Comparison of ENCODE assay signal across 22 cellular contexts in genomic region chrX:34659575-34659974, GRCh38. TPM values are rescaled to one million over a fixed set of nuclear protein-coding genes. Genes with fewer than 3 reads are reported as not detected.
DNase-seq lines count a peak whose midpoint lies in the region; ATAC-seq and TF ChIP-seq lines count a peak whose summit lies in the region.
"Had no signal": no experiment of that assay in that cellular context is flagged by ENCODE, and none has a peak within 500 bp of the region (broad histone marks: within the 10 kb centered on the region; RNA-seq: fewer than 3 reads in every experiment).

No MANE protein-coding gene starts in this region.

- H3K4me3 Mint-ChIP-seq in CD14-positive monocyte = no peak overlapping the region
- H3K4me3 Mint-ChIP-seq: CD4-positive, CD25-positive, alpha-beta regulatory T cell; CD8-positive, alpha-beta memory T cell had no signal

- ATAC-seq in HG03565 (IDR thresholded peaks at IDR 0.05; ENCODE audit: unreplicated experiment) = no peak
- ATAC-seq: A549, GM12878, HepG2 had no signal

- peaks cover 4% of the 10 kb centered on the region for H3K4me1 ChIP-seq in adipocyte (ENCODE audit: control insufficient read depth, insufficient read depth, low read length)
- H3K4me1 ChIP-seq: BLaER1 treated with 17β-estradiol and CSF1 and Interleukin-3, amounts not matched to agents 10 nM and 100 nM; HAP-1 had no signal

- H3K9me3 ChIP-seq in adipocyte (ENCODE audit: control insufficient read depth, low read length) = no peaks in the 10 kb centered on the region
- H3K9me3 ChIP-seq: A549, HAP-1 had no signal

- H3K36me3 ChIP-seq in H7 (replicated peaks; ENCODE audit: control insufficient read depth, insufficient read depth, low read length) (no peaks in the 10 kb centered on the region), adipocyte (ENCODE audit: control insufficient read depth, insufficient read depth, low read length, severe bottlenecking) (no peaks in the 10 kb centered on the region)
- H3K36me3 ChIP-seq: BLaER1 treated with 17β-estradiol and CSF1 and Interleukin-3, amounts not matched to agents 10 nM and 100 nM; HAP-1 had no signal

- peaks cover 2 to 10% (median 8%) of the 10 kb centered on the region in 7 donors for H3K9me3 Mint-ChIP-seq in CD14-positive monocyte

- H3K27me3 ChIP-seq in H7 (ENCODE audit: control insufficient read depth, insufficient read depth, low read length) (peaks cover 15% of the 10 kb centered on the region), adipocyte (replicated peaks; ENCODE audit: control insufficient read depth, insufficient read depth, low read length) (no peaks in the 10 kb centered on the region)

- H3K9ac ChIP-seq in adipocyte (ENCODE audit: low read length) = no peak overlapping the region
- H3K9ac ChIP-seq: BLaER1 treated with 17β-estradiol and CSF1 and Interleukin-3, amounts not matched to agents 10 nM and 100 nM had no signal

- peaks cover 28 to 44% (median 33%) of the 10 kb centered on the region in 3 donors for H3K27me3 Mint-ChIP-seq in CD14-positive monocyte (ENCODE audit: low read depth in 3 of 3)

- TF ChIP-seq CTCF in CD14-positive monocyte (IDR thresholded peaks at IDR 0.05) = no peak

- peaks cover 5% of the 10 kb centered on the region for H3K4me1 Mint-ChIP-seq in CD14-positive monocyte
- H3K4me1 Mint-ChIP-seq: CD4-positive, CD25-positive, alpha-beta regulatory T cell had no signal

- intact Hi-C loops in CD14-positive monocyte (cut with micrococcal nuclease) = no loop called here

- DNase-seq in EH (ENCODE audit: low read depth) (peak; percentile 6), H7 (peak; percentile 46), adipocyte (ENCODE audit: low read depth) (peak; percentile 42), fibroblast of peridontal ligament (ENCODE audit: extremely low read depth) (peak; percentile 29), NCI-H510A (lab: John Stamatoyannopoulos, UW) (no peak), CD14-positive monocyte (ENCODE audit: low spot score) (no peak)
- DNase-seq in stimulated activated CD4-positive, alpha-beta T cell treated with anti-CD3 and anti-CD28 coated beads, Interleukin-2, amount 100 ng/mL, for 24 hours = no peak
- DNase-seq: CD4-positive, CD25-positive, alpha-beta regulatory T cell; CD8-positive, alpha-beta memory T cell; COR-L47; DMS 273 treated with DMSO at 0.1 percent for 48 hours; DMS53; GF-D8; Karpas-422; KBM-7 had no signal

- no peaks in the 10 kb centered on the region for H3K36me3 Mint-ChIP-seq in CD14-positive monocyte
- H3K36me3 Mint-ChIP-seq: CD4-positive, CD25-positive, alpha-beta regulatory T cell had no signal

- H3K4me3 ChIP-seq in H7 (ENCODE audit: insufficient read depth, low read depth, low read length) (no peak overlapping the region), adipocyte (ENCODE audit: low read length) (no peak overlapping the region)
- H3K4me3 ChIP-seq: A549; BLaER1 treated with 17β-estradiol and CSF1 and Interleukin-3, amounts not matched to agents 10 nM and 100 nM; GM12878; HAP-1 had no signal

- no peak overlapping the region for H3K27ac Mint-ChIP-seq in CD14-positive monocyte
- H3K27ac Mint-ChIP-seq: CD4-positive, CD25-positive, alpha-beta regulatory T cell; CD8-positive, alpha-beta memory T cell; IgD-negative memory B cell had no signal

RNA-seq across cellular contexts. Expression of gene TMEM47, which starts 2.5 kb away (rescaled TPM):
- total RNA-seq in H7 (2014; rRNA removed; shearing (Covaris generic)) = 7.4 and 14.0 TPM in 2 replicates
- not detected for polyA plus RNA-seq in CD14-positive monocyte
- total RNA-seq: CD4-positive, CD25-positive, alpha-beta regulatory T cell; CD8-positive, alpha-beta memory T cell; HepG2 had no signal
- polyA plus RNA-seq: CD4-positive, CD25-positive, alpha-beta regulatory T cell; CD8-positive, alpha-beta memory T cell; HepG2; IgD-negative memory B cell had no signal

Comparison
In these comparisons a context has a peak if more than half of its experiments do, and no peak if none do; other contexts are left out.
1. DNase-seq: peak in EH (single experiment), H7 (single experiment), adipocyte (single experiment) and fibroblast of peridontal ligament (single experiment); none in NCI-H510A (single experiment), stimulated activated CD4-positive, alpha-beta T cell treated with anti-CD3 and anti-CD28 coated beads, Interleukin-2, amount 100 ng/mL, for 24 hours (0 of 2) and CD14-positive monocyte (single experiment).